ENCODE assay signal across 8 cellular contexts in the genomic region with DNA sequence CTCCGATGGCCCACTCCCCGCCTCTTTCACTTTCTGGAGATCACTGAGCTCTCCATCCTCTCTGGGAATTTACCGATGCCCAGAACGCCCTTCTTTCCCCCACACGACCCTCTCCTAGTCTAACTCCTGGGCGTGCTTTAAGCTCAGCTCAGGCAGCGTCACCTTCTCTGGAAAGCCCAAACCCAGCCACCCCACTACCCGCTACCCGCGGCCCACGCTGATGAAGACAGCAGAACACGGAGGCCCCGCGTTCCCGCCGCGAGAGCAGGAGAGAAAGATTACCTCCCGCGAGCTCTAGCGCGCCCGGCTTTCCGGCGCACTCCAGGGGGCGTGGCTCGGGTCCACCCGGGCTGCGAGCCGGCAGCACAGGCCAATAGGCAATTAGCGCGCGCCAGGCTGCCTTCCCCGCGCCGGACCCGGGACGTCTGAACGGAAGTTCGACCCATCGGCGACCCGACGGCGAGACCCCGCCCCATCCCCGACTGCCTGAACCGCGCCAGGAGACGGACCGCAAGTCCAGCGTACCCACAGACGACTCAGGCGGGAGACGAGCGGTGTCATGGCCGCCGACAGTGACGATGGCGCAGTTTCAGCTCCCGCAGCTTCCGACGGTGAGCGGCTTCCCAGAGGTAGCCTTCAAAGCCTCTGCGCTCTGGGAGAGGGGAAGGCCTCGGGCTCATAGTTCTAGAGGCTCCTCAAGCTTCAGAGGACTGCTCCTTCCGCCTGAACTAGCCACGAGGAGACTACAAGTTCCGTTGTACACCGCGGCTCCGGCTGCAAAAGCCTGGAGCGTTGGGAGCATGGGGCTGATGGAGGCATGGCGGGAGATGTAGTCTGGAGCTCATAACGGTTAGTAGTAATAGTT. TPM values are rescaled to one million over a fixed set of nuclear protein-coding genes. Genes with fewer than 3 reads are reported as not detected.
DNase-seq lines count a peak whose midpoint lies in the region; ATAC-seq, FAIRE-seq and TF ChIP-seq lines count a peak whose summit lies in the region.

A gene (minus strand): TSS at position 747 of the 865 bp plus-strand sequence. CDS start 5,935 bp downstream, outside the sequence.
A gene (plus strand): TSS at position 477 of the 865 bp plus-strand sequence. CDS start 83 bp downstream, at position 560.

- H3K4me3 ChIP-seq in WI38 (ENCODE audit: low read depth, low read length), result peak within 1 kb of the TSS; percentile 83
- peak within 1 kb of the TSS; percentile 66 for H3K4me3 ChIP-seq in bronchial epithelial cell (ENCODE audit: low read depth, low read length)
- H3K4me3 ChIP-seq in iPS-20b (ENCODE audit: low read length), result peak within 1 kb of the TSS; percentile 84
- H3K4me3 ChIP-seq in skeletal muscle tissue (ENCODE audit: low read length in 3 of 3), result peak within 1 kb of the TSS; percentile 95 to 99 (median 95)

- no peaks in the 10 kb centered on the region for H3K27me3 ChIP-seq in bronchial epithelial cell (ENCODE audit: control insufficient read depth, insufficient read depth, low read length)
- H3K27me3 ChIP-seq in iPS-20b (ENCODE audit: insufficient read depth, low read length), result no peaks in the 10 kb centered on the region
- H3K27me3 ChIP-seq in skeletal muscle tissue (ENCODE audit: control insufficient read depth in 3 of 3, insufficient read depth in 3 of 3, low read length in 3 of 3), result no peaks in the 10 kb centered on the region

- H3K36me3 ChIP-seq in bronchial epithelial cell (ENCODE audit: control insufficient read depth, insufficient read depth, low read length), result peaks cover 10% of the 10 kb centered on the region
- peaks cover 49% of the 10 kb centered on the region for H3K36me3 ChIP-seq in iPS-20b (ENCODE audit: insufficient read depth, low read depth, low read length)
- H3K36me3 ChIP-seq in skeletal muscle tissue (ENCODE audit: control insufficient read depth in 3 of 3, insufficient read depth in 3 of 3, low read length in 3 of 3), result peaks cover 33 to 38% (median 34%) of the 10 kb centered on the region in 3 donors

- peak within 1 kb of the TSS; percentile 99 for H3K9ac ChIP-seq in iPS-20b (ENCODE audit: low read depth, low read length)
- peak within 1 kb of the TSS; percentile 96 to 99 (median 98) for H3K9ac ChIP-seq in skeletal muscle tissue (ENCODE audit: low read depth in 1 of 3, low read length in 3 of 3)

- no peak for FAIRE-seq in bronchial epithelial cell (lab: Jason Lieb, UNC)

- H3K4me1 ChIP-seq in iPS-20b (ENCODE audit: insufficient read depth, low read length) (peaks cover 7% of the 10 kb centered on the region), skeletal muscle tissue (ENCODE audit: control insufficient read depth in 3 of 3, insufficient read depth in 3 of 3, low read length in 3 of 3) (peaks cover 18 to 44% (median 27%) of the 10 kb centered on the region in 3 donors)

- H3K27ac ChIP-seq in iPS-20b (ENCODE audit: low read length), result peak within 1 kb of the TSS; percentile 95
- peak within 1 kb of the TSS; percentile 97 for H3K27ac ChIP-seq in skeletal muscle tissue (ENCODE audit: low read depth, low read length)

- DNase-seq in AG08395 (ENCODE audit: low spot score), result peak; percentile 96
- peak; percentile 97 for DNase-seq in NCI-H2227 treated with DMSO at 0.1 percent for 48 hours (lab: John Stamatoyannopoulos, UW)
- DNase-seq in bronchial epithelial cell (ENCODE audit: low read depth), result peak; percentile 78

- no peak for TF ChIP-seq CTCF in WI38 (IDR thresholded peaks at IDR 0.05; ENCODE audit: low read depth, low read length)
- no peak for TF ChIP-seq CTCF in bronchial epithelial cell (IDR thresholded peaks at IDR 0.05; ENCODE audit: insufficient read depth, low read length, severe bottlenecking)

- no peaks in the 10 kb centered on the region for H3K9me3 ChIP-seq in iPS-20b (ENCODE audit: insufficient read depth, low read depth, low read length)
- no peaks in the 10 kb centered on the region for H3K9me3 ChIP-seq in skeletal muscle tissue (ENCODE audit: control insufficient read depth in 3 of 3, low read length in 3 of 3)

- ATAC-seq in GM18909 (IDR thresholded peaks at IDR 0.05; ENCODE audit: poor library complexity, unreplicated experiment) (peak; percentile 86), HG03159 (IDR thresholded peaks at IDR 0.05; ENCODE audit: unreplicated experiment) (peak; percentile 84)

RNA-seq across cellular contexts. Expression of the first gene that starts in this region (rescaled TPM):
- total RNA-seq in bronchial epithelial cell (20.2 and 20.5 TPM in 2 replicates), skeletal muscle tissue (12.5 TPM)

RNA-seq across cellular contexts. Expression of the second gene that starts in this region (rescaled TPM):
- total RNA-seq in bronchial epithelial cell, result 5.2 and 9.5 TPM in 2 replicates
- 6.3 TPM for total RNA-seq in skeletal muscle tissue

Comparison
In these comparisons a context has a peak if more than half of its experiments do, and no peak if none do; other contexts are left out.
1. Peak in every context shown above with its lines: DNase-seq, ATAC-seq, H3K4me3 ChIP-seq and H3K27ac ChIP-seq.